8 cellular contexts compared by ENCODE assay signal in genomic region chr11:131911388-131912032, GRCh38.
DNase-seq lines count a peak whose midpoint lies in the region; ATAC-seq, FAIRE-seq and TF ChIP-seq lines count a peak whose summit lies in the region.
"Not testable (repeated sequence)": the region's sequence is repeated elsewhere in the genome, so short reads cannot be mapped to it uniquely, and the experiment has no call there.

No MANE protein-coding gene starts in this region.

- not testable (repeated sequence) for H3K4me1 ChIP-seq in endothelial cell of umbilical vein (ENCODE audit: control insufficient read depth, extremely low read depth, insufficient read depth, low read length); hepatocyte (ENCODE audit: insufficient read depth); thoracic aorta (ENCODE audit: control insufficient read depth in 1 of 2, low read depth in 2 of 2)

- BruUV-seq in endothelial cell of umbilical vein (replicated peaks; lab: Mats Ljungman, UMichigan) = not testable (repeated sequence)

- not testable (repeated sequence) for H3K9me2 ChIP-seq in hepatocyte (replicated peaks; ENCODE audit: insufficient read depth)

- not testable (repeated sequence) for H3K36me3 Mint-ChIP-seq in activated CD8-positive, alpha-beta T cell treated with anti-CD3 and anti-CD28 coated beads, Interleukin-2, amount 10 ng/mL, durations not matched to agents 7 days and 5 days (ENCODE audit: low read depth); neural crest cell (ENCODE audit: low read depth)

- FAIRE-seq in endothelial cell of umbilical vein (lab: Jason Lieb, UNC) = peak; percentile 92

- H3K79me2 ChIP-seq in endothelial cell of umbilical vein (ENCODE audit: control insufficient read depth, insufficient read depth, low read length); hepatocyte: not testable (repeated sequence)

- H3K9ac ChIP-seq in endothelial cell of umbilical vein (replicated peaks; ENCODE audit: extremely low read depth, insufficient read depth, low read length) = peak overlapping the region; percentile 45

- intact Hi-C loops in endothelial cell of umbilical vein (cut with micrococcal nuclease) = loop anchor here (1.0 to 5.0 kb wide), 6 partner anchors 44 to 1031 kb away; no protein-coding TSS in a partner anchor

- not testable (repeated sequence) for H3K9me1 ChIP-seq in endothelial cell of umbilical vein (replicated peaks; ENCODE audit: control insufficient read depth, extremely low read depth, insufficient read depth, low read length)

- not testable (repeated sequence) for H3K9me3 Mint-ChIP-seq in activated CD8-positive, alpha-beta T cell treated with anti-CD3 and anti-CD28 coated beads, Interleukin-2, amount 10 ng/mL, durations not matched to agents 7 days and 5 days (ENCODE audit: insufficient read depth); neural crest cell

- H3K27ac Mint-ChIP-seq in activated CD8-positive, alpha-beta T cell treated with anti-CD3 and anti-CD28 coated beads, Interleukin-2, amount 10 ng/mL, durations not matched to agents 7 days and 5 days; neural crest cell (ENCODE audit: unreplicated experiment): not testable (repeated sequence)

- H3K36me3 ChIP-seq in endothelial cell of umbilical vein (ENCODE audit: control insufficient read depth in 2 of 2, extremely low read depth in 1 of 2, insufficient read depth in 2 of 2, low read length in 2 of 2); hepatocyte (replicated peaks; ENCODE audit: insufficient read depth, low read depth); thoracic aorta: not testable (repeated sequence)

- DNase-seq in DMS 273 (lab: John Stamatoyannopoulos, UW; ENCODE audit: unreplicated experiment) (peak; percentile 1), NCI-H1930 (lab: John Stamatoyannopoulos, UW) (peak; percentile 7 to 40), neural crest cell (ENCODE audit: low read depth, low spot score) (peak; percentile 13)
- not testable (repeated sequence) for DNase-seq in activated CD8-positive, alpha-beta T cell treated with anti-CD3 and anti-CD28 coated beads, Interleukin-2, amount 10 ng/mL, durations not matched to agents 7 days and 5 days; endothelial cell of umbilical vein (ENCODE audit: low read depth, low spot score); hepatocyte (ENCODE audit: low spot score); thoracic aorta (ENCODE audit: low spot score)

- ATAC-seq in GM21786 (IDR thresholded peaks at IDR 0.05; ENCODE audit: unreplicated experiment) = peak; percentile 60
- not testable (repeated sequence) for ATAC-seq in activated CD8-positive, alpha-beta T cell treated with anti-CD3 and anti-CD28 coated beads, Interleukin-2, amount 10 ng/mL, durations not matched to agents 7 days and 5 days; thoracic aorta (ENCODE audit: insufficient number of reproducible peaks, low FRiP score, low read depth)

- TF ChIP-seq CTCF in endothelial cell of umbilical vein (IDR thresholded peaks at IDR 0.05; ENCODE audit: extremely low read depth in 1 of 2, insufficient read depth in 1 of 2, low read depth in 1 of 2, low read length in 2 of 2) (peak; percentile 38 to 47), hepatocyte (IDR thresholded peaks at IDR 0.05; ENCODE audit: poor library complexity) (peak; percentile 46), neural crest cell (conservative IDR thresholded peaks at IDR 0.05) (peak; percentile 63)
- TF ChIP-seq CTCF in thoracic aorta (IDR thresholded peaks at IDR 0.05) = not testable (repeated sequence)

- H4K20me1 ChIP-seq in endothelial cell of umbilical vein (replicated peaks; ENCODE audit: control insufficient read depth, extremely low read depth, insufficient read depth, low read length); hepatocyte (ENCODE audit: insufficient read depth, poor library complexity, severe bottlenecking): not testable (repeated sequence)

- H3K4me2 ChIP-seq in endothelial cell of umbilical vein (ENCODE audit: insufficient read depth, low read length) = peak overlapping the region; percentile 91
- H3K4me2 ChIP-seq in hepatocyte = peak overlapping the region; percentile 90

- H2AFZ ChIP-seq in endothelial cell of umbilical vein (ENCODE audit: low read depth, low read length) = peak overlapping the region; percentile 93
- H2AFZ ChIP-seq in hepatocyte = not testable (repeated sequence)

- H3K4me3 Mint-ChIP-seq in activated CD8-positive, alpha-beta T cell treated with anti-CD3 and anti-CD28 coated beads, Interleukin-2, amount 10 ng/mL, durations not matched to agents 7 days and 5 days = peak overlapping the region; percentile 12
- H3K4me3 Mint-ChIP-seq in neural crest cell = peak overlapping the region; percentile 89

- H3K9me3 ChIP-seq in endothelial cell of umbilical vein (replicated peaks; ENCODE audit: control insufficient read depth, insufficient read depth, low read length); hepatocyte (ENCODE audit: low read depth); thoracic aorta: not testable (repeated sequence)

- dilution Hi-C loops in endothelial cell of umbilical vein (cut with MboI; ENCODE audit: extremely low pct_ligation_motif_present, low sequenced_read_pairs) = loop anchor here (25.0 kb wide), 1 partner anchor 174 kb away; no protein-coding TSS in a partner anchor

- CTCF ChIA-PET in activated CD8-positive, alpha-beta T cell treated with anti-CD3 and anti-CD28 coated beads, Interleukin-2, amount 10 ng/mL, durations not matched to agents 7 days and 5 days (lab: Charles Lee) = not testable (repeated sequence)
- CTCF ChIA-PET in endothelial cell of umbilical vein (lab: Charles Lee) = interaction anchor here (0.9 to 9.6 kb wide), 26 partner anchors 9 to 1153 kb away, joined by 3 to 322 read pairs (median 5); no protein-coding TSS in a partner anchor

- H3K27me3 Mint-ChIP-seq in activated CD8-positive, alpha-beta T cell treated with anti-CD3 and anti-CD28 coated beads, Interleukin-2, amount 10 ng/mL, durations not matched to agents 7 days and 5 days (ENCODE audit: low read depth) = peaks cover 33% of the 10 kb centered on the region
- H3K27me3 Mint-ChIP-seq in neural crest cell (ENCODE audit: low read depth) = peaks cover 52% of the 10 kb centered on the region

- not testable (repeated sequence) for H3K27ac ChIP-seq in endothelial cell of umbilical vein (ENCODE audit: insufficient read depth, low read depth, low read length); hepatocyte; thoracic aorta

- H3K27me3 ChIP-seq in endothelial cell of umbilical vein (ENCODE audit: control insufficient read depth in 2 of 2, insufficient read depth in 2 of 2, low read length in 2 of 2); thoracic aorta (replicated peaks; ENCODE audit: insufficient read depth): not testable (repeated sequence)
- peaks cover 70% of the 10 kb centered on the region for H3K27me3 ChIP-seq in hepatocyte

- WGBS in hepatocyte (ENCODE audit: low lambda C conversion rate, missing lambda C conversion rate) = 19% methylated on average over 34 of the region's 36 CpGs

- POLR2A ChIA-PET in activated CD8-positive, alpha-beta T cell treated with anti-CD3 and anti-CD28 coated beads, Interleukin-2, amount 10 ng/mL, durations not matched to agents 7 days and 5 days (lab: Charles Lee); endothelial cell of umbilical vein (lab: Charles Lee): not testable (repeated sequence)

- H3K4me1 Mint-ChIP-seq in activated CD8-positive, alpha-beta T cell treated with anti-CD3 and anti-CD28 coated beads, Interleukin-2, amount 10 ng/mL, durations not matched to agents 7 days and 5 days (ENCODE audit: low read depth); neural crest cell: not testable (repeated sequence)

- TF ChIP-seq POLR2A in endothelial cell of umbilical vein (IDR thresholded peaks at IDR 0.05; ENCODE audit: low read depth, low read length) = not testable (repeated sequence)

- peak overlapping the region; percentile 49 to 76 (median 64) for H3K4me3 ChIP-seq in endothelial cell of umbilical vein (replicated peaks in 1 of 3; ENCODE audit: insufficient read depth in 1 of 3, low read depth in 1 of 3, low read length in 3 of 3)
- H3K4me3 ChIP-seq in hepatocyte = peak overlapping the region; percentile 55
- peak overlapping the region; percentile 23 for H3K4me3 ChIP-seq in thoracic aorta
